In the genomic region with DNA sequence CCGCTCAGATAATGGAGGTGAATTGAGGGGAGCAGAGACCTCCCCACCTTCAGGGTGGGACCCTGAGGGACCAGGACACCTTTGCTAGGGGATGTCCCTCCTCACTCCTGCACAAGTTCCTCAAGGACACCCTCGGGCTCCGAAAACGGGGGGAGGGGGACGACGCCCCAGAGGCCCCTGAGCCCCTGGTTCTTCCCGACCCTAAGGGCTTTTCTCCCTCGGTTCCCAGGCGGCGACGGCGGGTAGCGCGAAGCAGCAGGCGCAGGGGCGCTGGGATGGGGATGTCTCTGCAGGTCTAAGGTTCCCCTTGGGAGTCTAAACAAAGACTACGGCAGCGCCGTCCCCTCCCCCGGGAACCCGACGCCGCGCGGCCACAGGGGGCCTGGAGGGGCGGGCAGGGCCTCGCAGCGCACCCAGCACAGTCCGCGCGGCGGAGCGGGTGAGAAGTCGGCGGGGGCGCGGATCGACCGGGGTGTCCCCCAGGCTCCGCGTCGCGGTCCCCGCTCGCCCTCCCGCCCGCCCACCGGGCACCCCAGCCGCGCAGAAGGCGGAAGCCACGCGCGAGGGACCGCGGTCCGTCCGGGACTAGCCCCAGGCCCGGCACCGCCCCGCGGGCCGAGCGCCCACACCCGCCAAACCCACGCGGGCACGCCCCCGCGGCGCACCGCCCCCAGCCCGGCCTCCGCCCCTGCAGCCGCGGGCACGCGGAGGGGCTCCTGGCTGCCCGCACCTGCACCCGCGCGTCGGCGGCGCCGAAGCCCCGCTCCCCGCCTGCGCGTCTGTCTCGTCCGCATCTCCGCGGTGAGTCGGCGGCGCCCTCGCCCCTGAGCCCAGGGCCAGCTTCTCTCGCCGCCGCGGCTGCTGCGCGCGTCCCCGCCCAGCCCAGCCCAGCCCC, we compare ENCODE assay signal across 8 cellular contexts. TPM values are rescaled to one million over a fixed set of nuclear protein-coding genes. Genes with fewer than 3 reads are reported as not detected.
DNase-seq lines count a peak whose midpoint lies in the region; ATAC-seq and TF ChIP-seq lines count a peak whose summit lies in the region.

No MANE protein-coding gene starts in this region.

- peak; percentile 37 for ATAC-seq in GM18498 (IDR thresholded peaks at IDR 0.05; ENCODE audit: unreplicated experiment)

- H3K4me3 ChIP-seq in fibroblast of the aortic adventitia (ENCODE audit: low read depth, low read length) (peak overlapping the region; percentile 47), retinal pigment epithelial cell (ENCODE audit: low read length) (peak overlapping the region; percentile 49)

- no peak for TF ChIP-seq CTCF in fibroblast of the aortic adventitia (IDR thresholded peaks at IDR 0.05; ENCODE audit: insufficient read depth, low read length)
- TF ChIP-seq CTCF in retinal pigment epithelial cell (conservative IDR thresholded peaks at IDR 0.05; ENCODE audit: low read depth, low read length), result no peak

- in situ Hi-C loops in G401 (cut with HindIII; ENCODE audit: low sequenced_read_pairs), result no loop called here

- peak; percentile 31 for DNase-seq in RPMI8226
- DNase-seq in fibroblast of the aortic adventitia (ENCODE audit: low read depth), result no peak
- no peak for DNase-seq in retinal pigment epithelial cell (ENCODE audit: low read depth)
- no peak for DNase-seq in foreskin melanocyte
- DNase-seq in cerebellar nuclear complex (lab: John Stamatoyannopoulos, UW), result no peak
- DNase-seq in G401 (ENCODE audit: low spot score), result no peak
- DNase-seq in NCI-H187 (lab: John Stamatoyannopoulos, UW), result no peak

RNA-seq across cellular contexts. Expression of gene NDRG4, which starts 36.7 kb away (rescaled TPM):
- 5.0 and 5.2 TPM in 2 replicates for total RNA-seq in fibroblast of the aortic adventitia (ENCODE audit: low replicate concordance)
- total RNA-seq in G401 (2014; rRNA removed; shearing (Covaris generic)), result 9.5 and 11.8 TPM in 2 replicates

RNA-seq across cellular contexts. Expression of gene SETD6, which starts 52.1 kb away (rescaled TPM):
- 11.7 and 19.9 TPM in 2 replicates for total RNA-seq in fibroblast of the aortic adventitia (ENCODE audit: low replicate concordance)
- 18.6 and 21.3 TPM in 2 replicates for total RNA-seq in G401 (2014; rRNA removed; shearing (Covaris generic))
